Comparison of ENCODE assay signal across 10 cellular contexts in the genomic region with DNA sequence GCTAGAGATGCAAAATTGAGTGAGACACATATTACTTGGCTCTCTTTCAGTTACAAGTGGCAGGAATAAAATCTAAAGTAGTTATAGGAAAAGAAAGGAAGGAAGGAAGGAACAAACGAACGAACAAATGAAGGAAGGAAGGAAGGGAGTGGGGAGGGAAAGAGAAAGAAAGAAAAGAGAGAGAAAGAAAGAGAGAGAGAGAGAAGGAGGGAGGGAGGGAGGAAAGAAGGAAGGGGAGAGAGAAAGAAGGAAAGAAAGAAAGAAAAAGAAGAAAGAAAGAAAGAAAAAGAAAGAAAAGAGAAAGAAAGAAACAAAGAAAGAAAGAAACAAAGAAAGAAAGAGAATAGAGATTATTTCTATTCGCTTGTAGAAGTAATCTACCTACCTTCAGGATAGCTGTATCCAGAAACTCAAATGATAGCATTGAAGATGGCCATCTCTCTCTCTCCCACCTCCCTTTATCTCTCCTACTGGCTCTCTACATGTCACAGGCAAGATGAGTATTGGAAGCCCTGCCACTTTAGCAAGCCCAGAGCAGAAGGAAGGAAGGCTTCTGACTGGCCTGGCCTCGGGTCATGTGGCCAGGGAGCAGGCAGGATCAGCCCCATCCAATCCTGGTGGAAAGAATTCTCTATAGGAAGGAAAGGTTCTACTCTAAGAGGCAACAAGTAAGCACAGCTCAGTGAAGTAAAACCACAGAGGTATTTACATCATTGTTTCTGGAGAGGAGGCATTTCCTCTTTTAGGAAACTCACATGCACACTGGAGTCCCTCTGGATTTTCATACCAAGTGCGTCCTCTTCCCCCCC.
DNase-seq lines count a peak whose midpoint lies in the region; ATAC-seq and TF ChIP-seq lines count a peak whose summit lies in the region.
"Had no signal": no experiment of that assay in that cellular context is flagged by ENCODE, and none has a peak within 500 bp of the region (broad histone marks: within the 10 kb centered on the region; RNA-seq: fewer than 3 reads in every experiment).

No MANE protein-coding gene starts in this region.

- no peak overlapping the region for H3K18ac ChIP-seq in mesenchymal stem cell (ENCODE audit: low read depth in 1 of 2, low read length in 2 of 2)

- peaks cover 31% of the 10 kb centered on the region for H4K20me1 ChIP-seq in BLaER1

- H3K4me3 Mint-ChIP-seq in activated B cell treated with CpG ODN at 0.5 μM for 24 hours, result no peak overlapping the region
- H3K4me3 Mint-ChIP-seq: activated CD4-positive, alpha-beta T cell treated with anti-CD3 and anti-CD28 coated beads for 36 hours had no signal

- peak overlapping the region; percentile 94 for H3K4me2 ChIP-seq in BLaER1
- no peak overlapping the region for H3K4me2 ChIP-seq in mesenchymal stem cell (ENCODE audit: low read length, poor library complexity, severe bottlenecking)

- no peak overlapping the region for H3K23ac ChIP-seq in mesenchymal stem cell (ENCODE audit: low read length in 2 of 2)

- no peak overlapping the region for H4K91ac ChIP-seq in mesenchymal stem cell (ENCODE audit: low read length)

- H3K4me3 ChIP-seq in BLaER1 (no peak overlapping the region), mesenchymal stem cell (ENCODE audit: insufficient read depth in 1 of 2, low read depth in 1 of 2, low read length in 2 of 2) (peak overlapping the region in 1 of 2 experiments; percentile 19)
- H3K4me3 ChIP-seq: esophagus squamous epithelium had no signal

- H3K36me3 Mint-ChIP-seq in activated B cell treated with CpG ODN at 0.5 μM for 24 hours (ENCODE audit: low read depth), result peaks cover 3% of the 10 kb centered on the region

- H2BK12ac ChIP-seq in mesenchymal stem cell (ENCODE audit: low read length in 2 of 2), result no peak overlapping the region

- H3K36me3 ChIP-seq in BLaER1 (no peaks in the 10 kb centered on the region), mesenchymal stem cell (ENCODE audit: control insufficient read depth in 1 of 2, insufficient read depth in 2 of 2, low read depth in 1 of 2, low read length in 2 of 2) (no peaks in the 10 kb centered on the region)
- H3K36me3 ChIP-seq: esophagus squamous epithelium had no signal

- H3K27me3 ChIP-seq in BLaER1 (peaks cover 16% of the 10 kb centered on the region; the same call in 1 of the 2 replicates), mesenchymal stem cell (ENCODE audit: control insufficient read depth in 1 of 2, insufficient read depth in 1 of 2, low read length in 2 of 2) (peaks cover 0 to 14% of the 10 kb centered on the region in 2 experiments)

- no peak overlapping the region for H2AFZ ChIP-seq in mesenchymal stem cell (ENCODE audit: low read depth, low read length)

- H3K4me1 Mint-ChIP-seq in activated B cell treated with CpG ODN at 0.5 μM for 24 hours, result peaks cover 30% of the 10 kb centered on the region
- H3K4me1 Mint-ChIP-seq: activated CD4-positive, alpha-beta T cell treated with anti-CD3 and anti-CD28 coated beads for 36 hours had no signal

- H3K9ac ChIP-seq in BLaER1 (no peak overlapping the region), mesenchymal stem cell (ENCODE audit: low read length) (peak overlapping the region; percentile 4)

- TF ChIP-seq CTCF in activated B cell treated with CpG ODN at 0.5 μM for 24 hours (IDR thresholded peaks at IDR 0.05), result no peak

- 72% methylated on average over 5 of the region's 5 CpGs for WGBS in mesenchymal stem cell

- DNase-seq in activated B cell treated with CpG ODN at 0.5 μM for 24 hours (no peak), mesenchymal stem cell (peak; percentile 48), HuH-7.5 (ENCODE audit: low spot score) (no peak), NCI-H146 treated with DMSO at 0.1 percent for 48 hours (lab: John Stamatoyannopoulos, UW; ENCODE audit: unreplicated experiment) (no peak), NCI-H2227 (lab: John Stamatoyannopoulos, UW; ENCODE audit: unreplicated experiment) (no peak)
- no peak for DNase-seq in activated T-cell treated with anti-CD3 and anti-CD28 coated beads, Interleukin-2, amount 50 U/mL, for 48 hours
- DNase-seq: activated CD4-positive, alpha-beta T cell treated with anti-CD3 and anti-CD28 coated beads for 36 hours; esophagus squamous epithelium had no signal

- H2AK5ac ChIP-seq in mesenchymal stem cell (ENCODE audit: low read length, severe bottlenecking), result no peak overlapping the region

- H3K9me3 Mint-ChIP-seq in activated B cell treated with CpG ODN at 0.5 μM for 24 hours, result peaks cover 3% of the 10 kb centered on the region

- H3K9me3 ChIP-seq in BLaER1 (0 out of 2 replicates have a peak, but pooled peaks cover under 1% of the 10 kb centered on the region), mesenchymal stem cell (ENCODE audit: control insufficient read depth, low read length) (no peaks in the 10 kb centered on the region)

- POLR2A ChIA-PET in activated B cell treated with CpG ODN at 0.5 μM for 24 hours (lab: Charles Lee), result interaction anchor here (1.6 kb wide), 1 partner anchor 8 kb away, joined by 6 read pairs; no protein-coding TSS in a partner anchor

- H4K8ac ChIP-seq in mesenchymal stem cell (ENCODE audit: low read length), result no peak overlapping the region

- CTCF ChIA-PET in activated B cell treated with CpG ODN at 0.5 μM for 24 hours (lab: Charles Lee), result no interaction called here

- H3K14ac ChIP-seq in mesenchymal stem cell (ENCODE audit: low read length in 2 of 2), result no peak overlapping the region

- intact Hi-C loops in activated B cell treated with CpG ODN at 0.5 μM for 24 hours (cut with micrococcal nuclease), result loop anchor here (5.0 kb wide), 1 partner anchor 35 kb away; no protein-coding TSS in a partner anchor

- H2BK120ac ChIP-seq in mesenchymal stem cell (ENCODE audit: low read depth, low read length), result no peak overlapping the region

- no peak overlapping the region for H2BK5ac ChIP-seq in mesenchymal stem cell (ENCODE audit: low read depth, low read length, poor library complexity, severe bottlenecking)

- no peaks in the 10 kb centered on the region for H3K27me3 Mint-ChIP-seq in activated B cell treated with CpG ODN at 0.5 μM for 24 hours

- peak overlapping the region; percentile 65 for H3K27ac Mint-ChIP-seq in activated B cell treated with CpG ODN at 0.5 μM for 24 hours
- H3K27ac Mint-ChIP-seq: activated CD4-positive, alpha-beta T cell treated with anti-CD3 and anti-CD28 coated beads for 36 hours had no signal

- peaks cover 45% of the 10 kb centered on the region for H3K4me1 ChIP-seq in BLaER1
- H3K4me1 ChIP-seq in mesenchymal stem cell (ENCODE audit: control insufficient read depth, insufficient read depth, low read depth, low read length), result peaks cover 4% of the 10 kb centered on the region

- no peak overlapping the region for H2BK15ac ChIP-seq in mesenchymal stem cell (ENCODE audit: low read depth, poor library complexity, severe bottlenecking)

- ATAC-seq in HG03139 (IDR thresholded peaks at IDR 0.05; ENCODE audit: unreplicated experiment) (peak; percentile 8), activated B cell treated with CpG ODN at 0.5 μM for 24 hours (ENCODE audit: low read depth) (peak; percentile 63)
- ATAC-seq: activated CD4-positive, alpha-beta T cell treated with anti-CD3 and anti-CD28 coated beads for 36 hours had no signal

- no peak overlapping the region for H3K4ac ChIP-seq in mesenchymal stem cell (ENCODE audit: low read depth in 1 of 2, low read length in 2 of 2)

- H3K79me1 ChIP-seq in mesenchymal stem cell (replicated peaks; ENCODE audit: low read length, poor library complexity, severe bottlenecking), result no peaks in the 10 kb centered on the region

- no peak overlapping the region for H3K27ac ChIP-seq in BLaER1
- peak overlapping the region; percentile 37 for H3K27ac ChIP-seq in mesenchymal stem cell (ENCODE audit: low read length, poor library complexity, severe bottlenecking)
